ENCODE assay signal across 21 cellular contexts in the genomic region with DNA sequence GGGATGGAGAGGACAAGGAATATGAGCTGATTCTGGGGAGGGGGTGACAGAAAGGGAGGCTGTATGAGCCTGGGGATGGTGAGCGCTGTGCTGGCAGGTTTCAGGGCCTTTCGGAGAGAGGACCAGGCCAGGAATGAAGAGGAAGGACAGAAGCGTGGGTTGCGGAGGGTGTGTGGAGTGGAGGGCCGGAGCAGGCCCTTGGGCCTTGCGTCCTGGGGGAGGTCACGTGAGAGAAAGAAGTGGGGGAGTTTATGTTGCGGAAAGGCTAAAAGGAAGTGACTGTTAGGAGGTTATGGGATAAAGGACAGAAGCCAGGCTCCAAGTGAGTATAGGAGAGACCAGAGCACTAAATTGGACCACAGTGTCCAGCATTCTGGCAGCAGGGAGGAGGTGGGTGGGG. TPM values are rescaled to one million over a fixed set of nuclear protein-coding genes. Genes with fewer than 3 reads are reported as not detected.
DNase-seq lines count a peak whose midpoint lies in the region; ATAC-seq and TF ChIP-seq lines count a peak whose summit lies in the region.
"Had no signal": no experiment of that assay in that cellular context is flagged by ENCODE, and none has a peak within 500 bp of the region (broad histone marks: within the 10 kb centered on the region; RNA-seq: fewer than 3 reads in every experiment).

No MANE protein-coding gene starts in this region.

- no peak overlapping the region for H2BK5ac ChIP-seq in mesendoderm (ENCODE audit: low read length)

- H2BK15ac ChIP-seq in mesendoderm (replicated peaks; ENCODE audit: low read depth) = no peak overlapping the region

- H4K8ac ChIP-seq in mesendoderm (ENCODE audit: low read depth, low read length) = no peak overlapping the region

- H3K9me3 Mint-ChIP-seq in CD4-positive, alpha-beta memory T cell = no peaks in the 10 kb centered on the region

- H3K56ac ChIP-seq in mesendoderm (ENCODE audit: low read length) = peak overlapping the region; percentile 37

- H3K4me1 Mint-ChIP-seq in CD4-positive, alpha-beta memory T cell = peaks cover 18 to 70% (median 49%) of the 10 kb centered on the region in 4 donors

- no peak overlapping the region for H2AK5ac ChIP-seq in mesendoderm (ENCODE audit: low read length)

- no peaks in the 10 kb centered on the region for H3K27me3 ChIP-seq in BLaER1 treated with 17β-estradiol and CSF1 and Interleukin-3, amounts not matched to agents 10 nM and 100 nM
- no peaks in the 10 kb centered on the region for H3K27me3 ChIP-seq in CD4-positive, alpha-beta memory T cell (ENCODE audit: insufficient read depth, low read length)
- H3K27me3 ChIP-seq in ascending aorta (no peaks in the 10 kb centered on the region), mesendoderm (ENCODE audit: insufficient read depth, low read length, poor library complexity) (no peaks in the 10 kb centered on the region)
- H3K27me3 ChIP-seq: upper lobe of left lung had no signal

- peaks cover 3 to 22% of the 10 kb centered on the region in 2 donors for H3K36me3 Mint-ChIP-seq in CD4-positive, alpha-beta memory T cell

- H3K9ac ChIP-seq in BLaER1 treated with 17β-estradiol and CSF1 and Interleukin-3, amounts not matched to agents 10 nM and 100 nM = peak overlapping the region in 1 of 11 experiments; percentile 33; a peak in 1 of 22 replicates
- H3K9ac ChIP-seq in mesendoderm (ENCODE audit: low read length) = no peak overlapping the region

- no peaks in the 10 kb centered on the region for H3K27me3 Mint-ChIP-seq in CD4-positive, alpha-beta memory T cell

- intact Hi-C loops in CD4-positive, alpha-beta memory T cell (cut with micrococcal nuclease) = no loop called here
- intact Hi-C loops in ascending aorta (cut with DNase I) = no loop called here

- peak overlapping the region in 4 of 7 donors; percentile 30 to 77 (median 63) for H3K27ac Mint-ChIP-seq in CD4-positive, alpha-beta memory T cell

- H3K36me3 ChIP-seq in BLaER1 treated with 17β-estradiol and CSF1 and Interleukin-3, amounts not matched to agents 10 nM and 100 nM = peaks cover 0 to 67% (median 43%) of the 10 kb centered on the region in 11 experiments; a peak in 20 of 22 replicates
- H3K36me3 ChIP-seq in CD4-positive, alpha-beta memory T cell (ENCODE audit: insufficient read depth, low read length) = peaks cover 4% of the 10 kb centered on the region
- H3K36me3 ChIP-seq in ascending aorta (no peaks in the 10 kb centered on the region), mesendoderm (ENCODE audit: control insufficient read depth, insufficient read depth, low read length) (peaks cover 1% of the 10 kb centered on the region)

- peak overlapping the region in 2 of 11 experiments; percentile 4 to 29; a peak in 2 of 22 replicates for H3K27ac ChIP-seq in BLaER1 treated with 17β-estradiol and CSF1 and Interleukin-3, amounts not matched to agents 10 nM and 100 nM
- H3K27ac ChIP-seq in CD4-positive, alpha-beta memory T cell (ENCODE audit: low read depth, low read length) = no peak overlapping the region
- H3K27ac ChIP-seq in ascending aorta (peak overlapping the region; percentile 35 to 66), mesendoderm (ENCODE audit: low read depth, low read length) (no peak overlapping the region)

- peak overlapping the region in 1 of 8 donors; percentile 56 for H3K4me3 Mint-ChIP-seq in CD4-positive, alpha-beta memory T cell

- H4K20me1 ChIP-seq in BLaER1 treated with 17β-estradiol and CSF1 and Interleukin-3, amounts not matched to agents 10 nM and 100 nM = peaks cover 52 to 100% (median 88%) of the 10 kb centered on the region in 11 experiments; a peak in 21 of 22 replicates

- POLR2A ChIA-PET in CD4-positive, alpha-beta memory T cell (lab: Charles Lee; ENCODE audit: partially characterized antibody) = no interaction called here

- no peak for TF ChIP-seq POLR2A in GM18505 (IDR thresholded peaks at IDR 0.05; ENCODE audit: borderline replicate concordance, extremely low read depth, insufficient read depth, insufficient read length)

- peaks cover 25 to 91% (median 69%) of the 10 kb centered on the region in 10 experiments for H3K4me1 ChIP-seq in BLaER1 treated with 17β-estradiol and CSF1 and Interleukin-3, amounts not matched to agents 10 nM and 100 nM
- peaks cover 12% of the 10 kb centered on the region for H3K4me1 ChIP-seq in CD4-positive, alpha-beta memory T cell (ENCODE audit: insufficient read depth, low read length)
- H3K4me1 ChIP-seq in ascending aorta (peaks cover 9 to 30% of the 10 kb centered on the region in 2 donors), mesendoderm (ENCODE audit: control insufficient read depth, low read depth, low read length) (no peaks in the 10 kb centered on the region)

- H3K4me3 ChIP-seq in BLaER1 treated with 17β-estradiol and CSF1 and Interleukin-3, amounts not matched to agents 10 nM and 100 nM = no peak overlapping the region
- H3K4me3 ChIP-seq in CD4-positive, alpha-beta memory T cell (ENCODE audit: low read length in 2 of 2) = no peak overlapping the region
- H3K4me3 ChIP-seq in ascending aorta (no peak overlapping the region), mesendoderm (ENCODE audit: low read length) (no peak overlapping the region)
- H3K4me3 ChIP-seq: upper lobe of left lung had no signal

- no peak for TF ChIP-seq CTCF in ascending aorta (IDR thresholded peaks at IDR 0.05)

- no peak overlapping the region for H3K18ac ChIP-seq in mesendoderm (ENCODE audit: low read length)

- no peak overlapping the region for H3K4ac ChIP-seq in mesendoderm (ENCODE audit: low read depth, low read length)

- peaks cover 73% of the 10 kb centered on the region for H3K79me2 ChIP-seq in mesendoderm (ENCODE audit: control insufficient read depth, insufficient read depth, low read length)

- ATAC-seq in HG03565 (IDR thresholded peaks at IDR 0.05; ENCODE audit: unreplicated experiment) = no peak
- ATAC-seq in GM18505 (IDR thresholded peaks at IDR 0.05; ENCODE audit: unreplicated experiment) = no peak
- ATAC-seq: left colon had no signal

- no peak for DNase-seq in CD4-positive, alpha-beta memory T cell
- DNase-seq in ascending aorta (ENCODE audit: low spot score in 2 of 2) = no peak
- DNase-seq in mesendoderm = no peak
- no peak for DNase-seq in 8988T
- DNase-seq in NCI-H69 (lab: John Stamatoyannopoulos, UW) = no peak
- DNase-seq: activated CD4-positive, alpha-beta T cell treated with anti-CD3 and anti-CD28 coated beads for 4 hours; amygdala; cerebellar nuclear complex; effector CD8-positive, alpha-beta T cell; HCEC 1CT; left colon; midbrain; NCI-H1436; NCI-H526; stimulated activated CD4-positive, alpha-beta T cell treated with anti-CD3 and anti-CD28 coated beads, Interleukin-4, amount 100 ng/mL, for 4 hours; SW 1271 had no signal

- no peak overlapping the region for H3K23ac ChIP-seq in mesendoderm (ENCODE audit: low read length)

- H3K79me1 ChIP-seq in mesendoderm (ENCODE audit: low read length) = peaks cover 24% of the 10 kb centered on the region

- no peaks in the 10 kb centered on the region for H3K9me3 ChIP-seq in BLaER1 treated with 17β-estradiol and CSF1 and Interleukin-3, amounts not matched to agents 10 nM and 100 nM (replicated peaks in 1 of 11)
- H3K9me3 ChIP-seq in CD4-positive, alpha-beta memory T cell (ENCODE audit: control insufficient read depth in 1 of 2, low read length in 2 of 2) = no peaks in the 10 kb centered on the region
- no peaks in the 10 kb centered on the region for H3K9me3 ChIP-seq in ascending aorta
- H3K9me3 ChIP-seq: upper lobe of left lung had no signal

- no peak overlapping the region for H4K5ac ChIP-seq in mesendoderm (ENCODE audit: low read length)

- peak overlapping the region in 7 of 11 experiments; percentile 38 to 68 (median 61); a peak in 8 of 22 replicates for H3K4me2 ChIP-seq in BLaER1 treated with 17β-estradiol and CSF1 and Interleukin-3, amounts not matched to agents 10 nM and 100 nM
- H3K4me2 ChIP-seq in mesendoderm (ENCODE audit: low read length) = no peak overlapping the region

- WGBS in mesendoderm (ENCODE audit: extremely low coverage, insufficient coverage, low lambda C conversion rate) = no CpG with 5 or more reads among the region's 8 CpGs

- CTCF ChIA-PET in CD4-positive, alpha-beta memory T cell (lab: Charles Lee; ENCODE audit: partially characterized antibody) = no interaction called here

- no peak overlapping the region for H2BK120ac ChIP-seq in mesendoderm (ENCODE audit: low read depth, low read length)

RNA-seq across cellular contexts. Expression of a gene that starts 17.5 kb away (rescaled TPM):
- 10 to 100 TPM; 75.3 to 75.6 TPM for total RNA-seq in CD4-positive, alpha-beta memory T cell
- polyA plus RNA-seq in CD4-positive, alpha-beta memory T cell = 10 to 100 TPM in 1 of 2 donors, 1 to 10 TPM in 1; 3.3 to 27.0 TPM
- total RNA-seq in ascending aorta = 216 TPM
- polyA plus RNA-seq in mesendoderm (2013, experiment 1 of 2) = 26.5 TPM
- polyA plus RNA-seq in mesendoderm (2013, experiment 2 of 2) = 26.2 TPM

RNA-seq across cellular contexts. Expression of a gene that starts 52.6 kb away (rescaled TPM):
- under 1 TPM; 0.33 to 0.64 TPM for total RNA-seq in CD4-positive, alpha-beta memory T cell
- polyA plus RNA-seq in CD4-positive, alpha-beta memory T cell = 1 to 10 TPM in 1 of 2 donors, under 1 TPM in 1; 0.61 to 1.1 TPM
- 1.8 TPM for total RNA-seq in ascending aorta
- polyA plus RNA-seq in mesendoderm (2013, experiment 1 of 2) = 0.67 TPM
- 0.64 TPM for polyA plus RNA-seq in mesendoderm (2013, experiment 2 of 2)

RNA-seq across cellular contexts. Expression of a gene that starts 56.0 kb away (rescaled TPM):
- total RNA-seq in CD4-positive, alpha-beta memory T cell = not detected
- not detected for polyA plus RNA-seq in CD4-positive, alpha-beta memory T cell
- not detected for total RNA-seq in ascending aorta
- 0.20 TPM for polyA plus RNA-seq in mesendoderm (2013, experiment 1 of 2)
- 0.20 TPM for polyA plus RNA-seq in mesendoderm (2013, experiment 2 of 2)
- total RNA-seq: glomerular endothelial cell had no signal

Comparison
In these comparisons a context has a peak if more than half of its experiments do, and no peak if none do; other contexts are left out.
1. H3K27ac ChIP-seq: peak in ascending aorta (2 of 2); none in CD4-positive, alpha-beta memory T cell (single experiment) and mesendoderm (single experiment).